In genomic region chr3:155871746-155872158, GRCh38 we compare ENCODE assay signal across 8 cellular contexts. TPM values are rescaled to one million over a fixed set of nuclear protein-coding genes. Genes with fewer than 3 reads are reported as not detected.
A peak's percentile ranks its signal among the peaks of the same experiment; 100 is the strongest.
DNase-seq lines count a peak whose midpoint lies in the region; ATAC-seq and TF ChIP-seq lines count a peak whose summit lies in the region.

No MANE protein-coding gene starts in this region.

- peaks cover 34% of the 10 kb centered on the region; the same call in 1 of the 2 replicates for H4K20me1 ChIP-seq in HCT116 (ENCODE audit: insufficient read depth)

- H3K79me2 ChIP-seq in HCT116 (ENCODE audit: insufficient read depth, low read length), result peaks cover 62% of the 10 kb centered on the region

- H3K4me1 ChIP-seq in HCT116 (ENCODE audit: control insufficient read depth in 1 of 2, insufficient read depth in 2 of 2, low read length in 2 of 2), result peaks cover 0 to 25% of the 10 kb centered on the region in 2 experiments; a peak in 3 of 4 replicates
- peaks cover 23% of the 10 kb centered on the region for H3K4me1 ChIP-seq in foreskin keratinocyte

- intact Hi-C loops in HCT116 (cut with micrococcal nuclease), result loop anchor here (5.0 kb wide), 1 partner anchor 124 kb away; the partner anchor contains the start of gene PLCH1

- peak overlapping the region; percentile 91 for H3K4me2 ChIP-seq in HCT116 (ENCODE audit: low read length)

- peak overlapping the region; percentile 100 for H3K9ac ChIP-seq in HCT116 (ENCODE audit: low read length)

- no peak for DNase-seq in HCT116 (ENCODE audit: low read depth, low spot score)
- peak; percentile 46 for DNase-seq in SK-N-DZ (ENCODE audit: low spot score)
- DNase-seq in foreskin keratinocyte, result no peak
- DNase-seq in skeletal muscle cell (ENCODE audit: low read depth), result no peak
- DNase-seq in NCI-H1105 treated with DMSO at 0.1 percent for 48 hours (lab: John Stamatoyannopoulos, UW), result no peak
- no peak for DNase-seq in NCI-H748 (lab: John Stamatoyannopoulos, UW; ENCODE audit: unreplicated experiment)
- no peak for DNase-seq in SHP77 (lab: John Stamatoyannopoulos, UW)

- H3K27me3 ChIP-seq in HCT116 (ENCODE audit: insufficient read depth, low read length) (no peaks in the 10 kb centered on the region), foreskin keratinocyte (no peaks in the 10 kb centered on the region)

- H3K9me3 ChIP-seq in HCT116 (ENCODE audit: control insufficient read depth in 1 of 2, insufficient read depth in 1 of 2, low read depth in 1 of 2, low read length in 2 of 2), result no peaks in the 10 kb centered on the region

- no peak for TF ChIP-seq POLR2A in HCT116 (IDR thresholded peaks at IDR 0.05; ENCODE audit: borderline replicate concordance, extremely low read depth, insufficient read depth, insufficient read length)

- RAD21 ChIA-PET in HCT116 (lab: Charles Lee; ENCODE audit: low non-redundant PET in 1 of 2, low total read pairs in 2 of 2, uncharacterized antibody in 2 of 2, unreplicated experiment in 2 of 2), result no interaction called here

- TF ChIP-seq CTCF in HCT116 (IDR thresholded peaks at IDR 0.05 in 2 of 3, conservative IDR thresholded peaks at IDR 0.05 in 1 of 3; ENCODE audit: borderline replicate concordance in 1 of 3, insufficient read depth in 1 of 3, low read depth in 2 of 3, low read length in 2 of 3) (no peak), foreskin keratinocyte (conservative IDR thresholded peaks at IDR 0.05) (no peak)

- TF ChIP-seq RAD21 in HCT116 (IDR thresholded peaks at IDR 0.05; ENCODE audit: low read depth), result no peak

- CTCF ChIA-PET in HCT116 (lab: Charles Lee), result interaction anchor here (2.9 kb wide), 1 partner anchor 66 kb away, joined by 11 read pairs; the partner anchor contains the start of gene C3orf33

- no peaks in the 10 kb centered on the region for H3K36me3 ChIP-seq in HCT116 (ENCODE audit: control insufficient read depth in 1 of 2, insufficient read depth in 2 of 2, low read length in 2 of 2)

- POLR2A ChIA-PET in HCT116 (lab: Charles Lee), result interaction anchor here (1.5 kb wide), 1 partner anchor 18 kb away, joined by 4 read pairs; the partner anchor contains the start of gene SLC33A1

- no peak overlapping the region for H2AFZ ChIP-seq in HCT116 (ENCODE audit: low read depth, low read length, poor library complexity, severe bottlenecking)

- ATAC-seq in GM18508 (IDR thresholded peaks at IDR 0.05; ENCODE audit: insufficient read depth, unreplicated experiment) (peak; percentile 2), HCT116 (no peak), foreskin keratinocyte (no peak)

- H3K27ac ChIP-seq in HCT116 (ENCODE audit: low read depth, low read length) (peak overlapping the region; percentile 90), foreskin keratinocyte (peak overlapping the region; percentile 55)

- H3K9me2 ChIP-seq in HCT116 (ENCODE audit: insufficient read depth), result no peaks in the 10 kb centered on the region

- no TSS peak for BruUV-seq in HCT116 (replicated peaks; lab: Mats Ljungman, UMichigan)

- peak overlapping the region; percentile 87 to 98 for H3K4me3 ChIP-seq in HCT116 (replicated peaks in 1 of 2; ENCODE audit: low read depth in 1 of 2, low read length in 2 of 2)
- H3K4me3 ChIP-seq in skeletal muscle cell (ENCODE audit: low read depth, low read length), result peak overlapping the region; percentile 97

TF ChIP-seq in HCT116, 20 proteins besides CTCF, POLR2A, EP300 and RAD21:
- TF ChIP-seq ELF1 (IDR thresholded peaks at IDR 0.05; ENCODE audit: borderline replicate concordance, low read depth) (no peak), ATF3 (IDR thresholded peaks at IDR 0.05) (no peak), CEBPB (IDR thresholded peaks at IDR 0.05; ENCODE audit: low read depth) (no peak), TCF7L2 (IDR thresholded peaks at IDR 0.05; ENCODE audit: borderline replicate concordance, extremely low read depth, insufficient read depth, insufficient read length) (no peak), POLR2AphosphoS5 (IDR thresholded peaks at IDR 0.05; ENCODE audit: low read depth, low read length) (no peak), SRF (IDR thresholded peaks at IDR 0.05; ENCODE audit: low read depth) (no peak), ZBTB33 (IDR thresholded peaks at IDR 0.05; ENCODE audit: extremely low read depth, insufficient replicate concordance, low read length) (no peak), EGR1 (IDR thresholded peaks at IDR 0.05; ENCODE audit: low read depth) (no peak), EZH2phosphoT487 (IDR thresholded peaks at IDR 0.05; ENCODE audit: borderline replicate concordance) (no peak), JUND (IDR thresholded peaks at IDR 0.05) (no peak)
- TF ChIP-seq, protein P1, sequence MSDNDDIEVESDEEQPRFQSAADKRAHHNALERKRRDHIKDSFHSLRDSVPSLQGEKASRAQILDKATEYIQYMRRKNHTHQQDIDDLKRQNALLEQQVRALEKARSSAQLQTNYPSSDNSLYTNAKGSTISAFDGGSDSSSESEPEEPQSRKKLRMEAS (IDR thresholded peaks at IDR 0.05), result no peak
TF ChIP-seq in HCT116: peak in this region for 0.

RNA-seq across cellular contexts. Expression of gene GMPS, which starts 1.3 kb away (rescaled TPM):
- total RNA-seq in HCT116 (2021; ENCODE audit: unreplicated experiment) (119 TPM), foreskin keratinocyte (82.7 and 97.1 TPM in 2 replicates)
- polyA plus RNA-seq in HCT116 (2012), result 51.3 and 71.1 TPM in 2 replicates
- 85.7 and 91.3 TPM in 2 replicates for polyA plus RNA-seq in SK-N-DZ (2014; cell fraction: cytosol; rRNA removed)
- polyA plus RNA-seq in SK-N-DZ (2014; cell fraction: nucleus; rRNA removed), result 42.2 and 48.7 TPM in 2 replicates
- 54.3 and 71.0 TPM in 2 replicates for polyA plus RNA-seq in foreskin keratinocyte

RNA-seq across cellular contexts. Expression of gene SLC33A1, which starts 17.5 kb away (rescaled TPM):
- total RNA-seq in HCT116 (2021; ENCODE audit: unreplicated experiment) (23.3 TPM), foreskin keratinocyte (32.6 and 39.5 TPM in 2 replicates)
- polyA plus RNA-seq in HCT116 (2012), result 11.8 and 13.4 TPM in 2 replicates
- polyA plus RNA-seq in SK-N-DZ (2014; cell fraction: cytosol; rRNA removed), result 18.6 and 19.9 TPM in 2 replicates
- 18.8 and 23.9 TPM in 2 replicates for polyA plus RNA-seq in SK-N-DZ (2014; cell fraction: nucleus; rRNA removed)
- 10.7 and 10.9 TPM in 2 replicates for polyA plus RNA-seq in foreskin keratinocyte
